Comparison of ENCODE assay signal across 8 cellular contexts in genomic region chr17:82273327-82274133, GRCh38.
DNase-seq lines count a peak whose midpoint lies in the region; ATAC-seq and TF ChIP-seq lines count a peak whose summit lies in the region.

Gene CSNK1D (minus strand): TSS chr17:82273700. CDS start chr17:82273381, 319 bp downstream.

- ATAC-seq in GM19043 (IDR thresholded peaks at IDR 0.05; ENCODE audit: low read depth, unreplicated experiment) (peak; percentile 86), HG03354 (IDR thresholded peaks at IDR 0.05; ENCODE audit: poor library complexity, severe bottlenecking, unreplicated experiment) (peak; percentile 84)

- DNase-seq in AG09309 (ENCODE audit: low read depth) (no peak), NCI-H510A treated with DMSO at 0.1 percent for 48 hours (lab: John Stamatoyannopoulos, UW) (peak; percentile 86), choroid plexus epithelial cell (ENCODE audit: low read depth) (peak; percentile 82), kidney tubule cell (ENCODE audit: low spot score) (peak; percentile 86)
- peak; percentile 92 for DNase-seq in activated CD4-positive, alpha-beta T cell treated with anti-CD3 and anti-CD28 coated beads for 4 hours
- DNase-seq in stimulated activated CD4-positive, alpha-beta T cell treated with anti-CD3 and anti-CD28 coated beads, Interleukin-1b, Interleukin-23, amount 100 ng/mL, for 1 hour (ENCODE audit: low read depth in 2 of 2), result peak; percentile 85 to 91

- TF ChIP-seq CTCF in AG09309 (IDR thresholded peaks at IDR 0.05; ENCODE audit: control insufficient read depth, insufficient read depth, low read depth, low read length, missing control alignments) (no peak), choroid plexus epithelial cell (conservative IDR thresholded peaks at IDR 0.05; ENCODE audit: low read depth, low read length) (no peak)

- H3K4me3 ChIP-seq in AG09309 (ENCODE audit: control insufficient read depth, low read depth, low read length), result peak within 1 kb of the TSS; percentile 77
- peak within 1 kb of the TSS; percentile 86 for H3K4me3 ChIP-seq in choroid plexus epithelial cell (ENCODE audit: low read depth, low read length)
